In genomic region chr17:2406903-2407790, GRCh38 we compare ENCODE assay signal across 8 cellular contexts. TPM values are rescaled to one million over a fixed set of nuclear protein-coding genes. Genes with fewer than 3 reads are reported as not detected.
DNase-seq lines count a peak whose midpoint lies in the region; ATAC-seq and TF ChIP-seq lines count a peak whose summit lies in the region.

No MANE protein-coding gene starts in this region.

- H3K36me3 Mint-ChIP-seq in activated T-cell treated with anti-CD3 and anti-CD28 coated beads, Interleukin-2, amount 50 U/mL, for 24 hours (ENCODE audit: low read depth) = peaks cover 33% of the 10 kb centered on the region

- peak overlapping the region; percentile 88 for H3K27ac Mint-ChIP-seq in activated T-cell treated with anti-CD3 and anti-CD28 coated beads, Interleukin-2, amount 50 U/mL, for 24 hours

- H3K4me1 ChIP-seq in lung (ENCODE audit: control insufficient read depth in 2 of 2, insufficient read depth in 2 of 2, low read length in 2 of 2) = peaks cover 4% of the 10 kb centered on the region in 2 donors
- H3K4me1 ChIP-seq in urinary bladder (ENCODE audit: insufficient read depth) = no peaks in the 10 kb centered on the region

- ATAC-seq in lung (ENCODE audit: insufficient read depth, low FRiP score) = peak; percentile 51

- H3K27me3 ChIP-seq in lung (ENCODE audit: control insufficient read depth, insufficient read depth) = no peaks in the 10 kb centered on the region

- H3K4me3 ChIP-seq in cardiac fibroblast (replicated peaks in 1 of 2; ENCODE audit: low read depth in 2 of 2, low read length in 2 of 2) = peak overlapping the region in 1 of 2 donors; percentile 14
- no peak overlapping the region for H3K4me3 ChIP-seq in lung
- H3K4me3 ChIP-seq in urinary bladder (ENCODE audit: low read depth, low read length) = no peak overlapping the region

- H3K9me3 ChIP-seq in lung (ENCODE audit: control insufficient read depth in 2 of 2, insufficient read depth in 1 of 2, low read length in 1 of 2) = no peaks in the 10 kb centered on the region

- TF ChIP-seq CTCF in cardiac fibroblast (IDR thresholded peaks at IDR 0.05; ENCODE audit: low read depth, low read length) = no peak
- TF ChIP-seq CTCF in lung (IDR thresholded peaks at IDR 0.05; ENCODE audit: control extremely low read depth, extremely low read depth) = no peak

- 61 to 85% methylated on average over 15 of the region's 15 CpGs for WGBS in lung, 2 donors
- 35% methylated on average over 15 of the region's 15 CpGs for WGBS in urinary bladder

- DNase-seq in activated T-cell treated with anti-CD3 and anti-CD28 coated beads, Interleukin-2, amount 50 U/mL, for 24 hours = no peak
- DNase-seq in activated T-cell treated with anti-CD3 and anti-CD28 coated beads, Interleukin-2, amount 50 U/mL, for 1 hour = no peak
- DNase-seq in cardiac fibroblast (ENCODE audit: low read depth in 2 of 2) (peak; percentile 87 to 97), lung (ENCODE audit: low spot score) (no peak), NCI-H2196 (lab: John Stamatoyannopoulos, UW; ENCODE audit: unreplicated experiment) (no peak), G401 (ENCODE audit: low spot score) (no peak), NCI-H2171 (lab: John Stamatoyannopoulos, UW) (no peak)

- H3K36me3 ChIP-seq in lung (ENCODE audit: control insufficient read depth in 2 of 2, insufficient read depth in 2 of 2, low read length in 2 of 2) (no peaks in the 10 kb centered on the region), urinary bladder (ENCODE audit: insufficient read depth) (no peaks in the 10 kb centered on the region)

- H3K27ac ChIP-seq in lung (ENCODE audit: low read depth in 1 of 2, low read length in 1 of 2) (peak overlapping the region; percentile 43 to 63), urinary bladder (ENCODE audit: low read depth) (peak overlapping the region; percentile 86)

- in situ Hi-C loops in G401 (cut with HindIII; ENCODE audit: low sequenced_read_pairs) = no loop called here

- peaks cover 34% of the 10 kb centered on the region for H3K4me1 Mint-ChIP-seq in activated T-cell treated with anti-CD3 and anti-CD28 coated beads, Interleukin-2, amount 50 U/mL, for 24 hours (ENCODE audit: low read depth)

- H3K9me3 Mint-ChIP-seq in activated T-cell treated with anti-CD3 and anti-CD28 coated beads, Interleukin-2, amount 50 U/mL, for 24 hours = no peaks in the 10 kb centered on the region

- H3K27me3 Mint-ChIP-seq in activated T-cell treated with anti-CD3 and anti-CD28 coated beads, Interleukin-2, amount 50 U/mL, for 24 hours = no peaks in the 10 kb centered on the region

- H3K4me3 Mint-ChIP-seq in activated T-cell treated with anti-CD3 and anti-CD28 coated beads, Interleukin-2, amount 50 U/mL, for 24 hours = no peak overlapping the region

RNA-seq across cellular contexts. Expression of gene MNT, which starts 6.3 kb away (rescaled TPM):
- total RNA-seq in lung = 10 to 100 TPM; 10.2 to 47.0 TPM
- 10 to 100 TPM; 11.5 to 18.1 TPM for polyA plus RNA-seq in lung
- total RNA-seq in urinary bladder = 7.5 TPM
- polyA plus RNA-seq in urinary bladder = 20.5 TPM
- 2.4 and 3.2 TPM in 2 replicates for total RNA-seq in G401 (2014; rRNA removed; shearing (Covaris generic))

Comparison
In these comparisons a context has a peak if more than half of its experiments do, and no peak if none do; other contexts are left out.
1. DNase-seq: peak in cardiac fibroblast (2 of 2); none in activated T-cell treated with anti-CD3 and anti-CD28 coated beads, Interleukin-2, amount 50 U/mL, for 24 hours (single experiment), activated T-cell treated with anti-CD3 and anti-CD28 coated beads, Interleukin-2, amount 50 U/mL, for 1 hour (single experiment), lung (single experiment), NCI-H2196 (single experiment), G401 (single experiment) and NCI-H2171 (single experiment).